Comparison of ENCODE assay signal across 8 cellular contexts in genomic region chrX:12901486-12901885, GRCh38. TPM values are rescaled to one million over a fixed set of nuclear protein-coding genes. Genes with fewer than 3 reads are reported as not detected.
DNase-seq lines count a peak whose midpoint lies in the region; FAIRE-seq and TF ChIP-seq lines count a peak whose summit lies in the region.

No MANE protein-coding gene starts in this region.

- intact Hi-C loops in colonic mucosa (cut with DNase I): no loop called here

- no peak overlapping the region for H3K9ac ChIP-seq in colonic mucosa (ENCODE audit: low read depth in 2 of 2, low read length in 2 of 2)

- no peaks in the 10 kb centered on the region for H3K27me3 ChIP-seq in colonic mucosa

- no peaks in the 10 kb centered on the region for H3K4me1 ChIP-seq in colonic mucosa

- peaks cover 7% of the 10 kb centered on the region for H3K4me1 Mint-ChIP-seq in activated CD4-positive, alpha-beta T cell treated with anti-CD3 and anti-CD28 coated beads, Interleukin-2, amount 10 ng/mL, durations not matched to agents 7 days and 5 days

- H3K27ac ChIP-seq in colonic mucosa: no peak overlapping the region

- no peaks in the 10 kb centered on the region for H3K9me3 ChIP-seq in colonic mucosa

- no peaks in the 10 kb centered on the region for H3K9me3 Mint-ChIP-seq in activated CD4-positive, alpha-beta T cell treated with anti-CD3 and anti-CD28 coated beads, Interleukin-2, amount 10 ng/mL, durations not matched to agents 7 days and 5 days

- H3K27me3 Mint-ChIP-seq in activated CD4-positive, alpha-beta T cell treated with anti-CD3 and anti-CD28 coated beads, Interleukin-2, amount 10 ng/mL, durations not matched to agents 7 days and 5 days: peaks cover 7% of the 10 kb centered on the region

- peak; percentile 77 for FAIRE-seq in GM19239 (lab: Jason Lieb, UNC)

- peak; percentile 4 for DNase-seq in AG09319 (ENCODE audit: extremely low read depth, low read depth)
- DNase-seq in GM19239 (ENCODE audit: insufficient read length, low spot score): peak; percentile 38
- peak; percentile 5 for DNase-seq in NCI-H2107 (lab: John Stamatoyannopoulos, UW)
- peak; percentile 75 for DNase-seq in activated CD4-positive, alpha-beta T cell treated with anti-CD3 and anti-CD28 coated beads, Interleukin-2, amount 10 ng/mL, durations not matched to agents 7 days and 5 days
- DNase-seq in colonic mucosa: peak; percentile 77
- peak; percentile 56 to 61 for DNase-seq in lung microvascular endothelial cell (ENCODE audit: low read depth in 2 of 2)
- peak; percentile 22 to 38 for DNase-seq in stimulated activated CD8-positive, alpha-beta memory T cell treated with anti-CD3 and anti-CD28 coated beads, Interleukin-15, amount 100 ng/mL, for 48 hours (ENCODE audit: low read depth in 2 of 2)
- DNase-seq in foreskin melanocyte: no peak

- no peaks in the 10 kb centered on the region for H3K36me3 Mint-ChIP-seq in activated CD4-positive, alpha-beta T cell treated with anti-CD3 and anti-CD28 coated beads, Interleukin-2, amount 10 ng/mL, durations not matched to agents 7 days and 5 days (ENCODE audit: low read depth)

- no peak overlapping the region for H3K4me3 Mint-ChIP-seq in activated CD4-positive, alpha-beta T cell treated with anti-CD3 and anti-CD28 coated beads, Interleukin-2, amount 10 ng/mL, durations not matched to agents 7 days and 5 days

- POLR2A ChIA-PET in activated CD4-positive, alpha-beta T cell treated with anti-CD3 and anti-CD28 coated beads, Interleukin-2, amount 10 ng/mL, durations not matched to agents 7 days and 5 days (lab: Charles Lee): no interaction called here

- H3K27ac Mint-ChIP-seq in activated CD4-positive, alpha-beta T cell treated with anti-CD3 and anti-CD28 coated beads, Interleukin-2, amount 10 ng/mL, durations not matched to agents 7 days and 5 days: no peak overlapping the region

- H3K4me3 ChIP-seq in colonic mucosa: no peak overlapping the region

- TF ChIP-seq CTCF in AG09319 (IDR thresholded peaks at IDR 0.05; ENCODE audit: low read depth, low read length): peak; percentile 65
- peak; percentile 79 for TF ChIP-seq CTCF in colonic mucosa (IDR thresholded peaks at IDR 0.05)

- CTCF ChIA-PET in activated CD4-positive, alpha-beta T cell treated with anti-CD3 and anti-CD28 coated beads, Interleukin-2, amount 10 ng/mL, durations not matched to agents 7 days and 5 days (lab: Charles Lee): interaction anchor here (0.9 to 2.2 kb wide), 2 partner anchors 26 to 86 kb away, joined by 3 to 10 read pairs; no protein-coding TSS in a partner anchor

- H3K36me3 ChIP-seq in colonic mucosa: no peaks in the 10 kb centered on the region

RNA-seq across cellular contexts. Expression of gene TLR8, which starts 4.9 kb away (rescaled TPM):
- not detected for total RNA-seq in activated CD4-positive, alpha-beta T cell treated with anti-CD3 and anti-CD28 coated beads, Interleukin-2, amount 10 ng/mL, durations not matched to agents 7 days and 5 days
- total RNA-seq in colonic mucosa (1 to 10 TPM in 1 of 2 donors, under 1 TPM in 1; 0.35 to 1.6 TPM), lung microvascular endothelial cell (not detected in 2 replicates)

RNA-seq across cellular contexts. Expression of gene TLR7, which starts 34.6 kb away (rescaled TPM):
- total RNA-seq in activated CD4-positive, alpha-beta T cell treated with anti-CD3 and anti-CD28 coated beads, Interleukin-2, amount 10 ng/mL, durations not matched to agents 7 days and 5 days: under 1 TPM; 0.10 to 0.19 TPM
- total RNA-seq in colonic mucosa (1 to 10 TPM in 1 of 2 donors, under 1 TPM in 1; 0.27 to 1.3 TPM), lung microvascular endothelial cell (not detected in 2 replicates)
